ENCODE assay signal across 8 cellular contexts in the genomic region with DNA sequence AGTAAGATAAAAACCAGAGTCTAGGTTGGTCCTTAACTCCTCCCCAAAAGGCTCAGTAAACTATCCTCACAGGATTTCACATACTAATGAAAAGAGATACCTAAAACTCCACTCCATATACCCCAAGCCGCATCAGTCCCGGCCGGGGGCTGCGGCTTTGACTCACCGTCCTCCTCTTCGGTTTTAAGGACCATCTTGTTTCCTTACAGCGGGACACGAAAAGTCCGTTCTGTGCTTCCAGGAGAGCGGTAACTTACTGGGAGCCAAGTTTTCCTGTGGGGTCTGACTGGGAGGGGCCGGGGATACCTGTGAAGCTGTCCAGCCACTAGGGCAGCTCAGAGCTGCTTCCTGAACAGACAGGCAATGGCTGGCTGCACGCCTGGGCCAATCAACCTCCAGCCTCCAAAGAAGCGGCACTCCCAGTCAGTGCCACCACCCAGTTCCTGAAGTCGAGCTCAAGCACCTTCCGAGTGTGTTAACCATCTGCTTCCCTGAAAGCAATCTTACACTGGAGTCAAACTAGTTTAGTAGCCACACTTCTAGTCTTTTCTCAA. TPM values are rescaled to one million over a fixed set of nuclear protein-coding genes. Genes with fewer than 3 reads are reported as not detected.
DNase-seq lines count a peak whose midpoint lies in the region; FAIRE-seq and TF ChIP-seq lines count a peak whose summit lies in the region.

No MANE protein-coding gene starts in this region.

- peaks cover 3% of the 10 kb centered on the region for H3K9me1 ChIP-seq in keratinocyte (ENCODE audit: control insufficient read depth, extremely low read depth, insufficient read depth, low read length)

- peaks cover 22% of the 10 kb centered on the region for H3F3A ChIP-seq in SK-N-SH (replicated peaks; ENCODE audit: insufficient read depth)

- TF ChIP-seq EP300 in SK-N-SH (IDR thresholded peaks at IDR 0.05; ENCODE audit: borderline replicate concordance in 1 of 2, low read depth in 1 of 2, low read length in 1 of 2), result no peak

- H3K79me2 ChIP-seq in SK-N-SH (ENCODE audit: insufficient read depth) (peaks cover 80% of the 10 kb centered on the region), keratinocyte (ENCODE audit: control insufficient read depth, insufficient read depth, low read length) (peaks cover 69% of the 10 kb centered on the region)

- DNase-seq in GM19239 (ENCODE audit: insufficient read length, low spot score) (no peak), HUDEP-2 (lab: John Stamatoyannopoulos, UW; ENCODE audit: unreplicated experiment in 76 of 76) (peak in 67 of 76 experiments; percentile 14 to 71 (median 48)), SK-N-SH (no peak), keratinocyte (ENCODE audit: low read depth, low spot score) (peak; percentile 81), DMS114 treated with DMSO at 0.1 percent for 48 hours (lab: John Stamatoyannopoulos, UW; ENCODE audit: unreplicated experiment) (no peak)
- DNase-seq in stimulated activated CD8-positive, alpha-beta memory T cell treated with anti-CD3 and anti-CD28 coated beads, Interleukin-12 subunit alpha, Interleukin-12 subunit beta, amount 100 ng/mL, for 1 hour (ENCODE audit: low read depth), result peak; percentile 30

- CTCF ChIA-PET in SK-N-SH (lab: Yijun Ruan, JAX), result interaction anchor here (1.2 to 13.4 kb wide), 5 partner anchors 10 to 240 kb away, joined by 3 to 104 read pairs (median 10); no protein-coding TSS in a partner anchor

- no peak overlapping the region for H3K9ac ChIP-seq in SK-N-SH
- peak overlapping the region; percentile 96 for H3K9ac ChIP-seq in keratinocyte (ENCODE audit: control insufficient read depth, extremely low read depth, insufficient read depth, low read length)

- H3K36me3 ChIP-seq in SK-N-SH (replicated peaks in 1 of 2; ENCODE audit: control insufficient read depth in 1 of 2, insufficient read depth in 2 of 2, low read length in 1 of 2) (no peaks in the 10 kb centered on the region), keratinocyte (ENCODE audit: control insufficient read depth in 2 of 2, extremely low read depth in 1 of 2, insufficient read depth in 2 of 2, low read length in 2 of 2) (no peaks in the 10 kb centered on the region)

- H4K20me1 ChIP-seq in SK-N-SH (ENCODE audit: insufficient read depth) (no peaks in the 10 kb centered on the region), keratinocyte (ENCODE audit: control insufficient read depth, extremely low read depth, insufficient read depth, low read length) (no peaks in the 10 kb centered on the region)

- FAIRE-seq in GM19239 (lab: Jason Lieb, UNC) (peak; percentile 92), keratinocyte (lab: Jason Lieb, UNC) (peak; percentile 91)

- dilution Hi-C loops in keratinocyte (cut with MboI; ENCODE audit: extremely low pct_ligation_motif_present, low sequenced_read_pairs), result no loop called here

- H3K4me1 ChIP-seq in SK-N-SH (ENCODE audit: control insufficient read depth in 1 of 2, insufficient read depth in 2 of 2, low read depth in 1 of 2, low read length in 1 of 2) (peaks cover 33 to 54% of the 10 kb centered on the region in 2 experiments), keratinocyte (ENCODE audit: control insufficient read depth, extremely low read depth, insufficient read depth, low read length) (peaks cover 33% of the 10 kb centered on the region)

- H3K9me3 ChIP-seq in SK-N-SH (no peaks in the 10 kb centered on the region), keratinocyte (ENCODE audit: control insufficient read depth, low read depth, low read length) (no peaks in the 10 kb centered on the region)

- no peak overlapping the region for H3K4me3 ChIP-seq in SK-N-SH (ENCODE audit: low read depth in 2 of 2, low read length in 1 of 2)
- peak overlapping the region; percentile 47 to 96 (median 82) for H3K4me3 ChIP-seq in keratinocyte (ENCODE audit: control insufficient read depth in 2 of 3, extremely low read depth in 1 of 3, insufficient read depth in 2 of 3, low read depth in 1 of 3, low read length in 3 of 3)

- H3K9me2 ChIP-seq in SK-N-SH, result no peaks in the 10 kb centered on the region

- POLR2A ChIA-PET in SK-N-SH (lab: Yijun Ruan, JAX), result interaction anchor here (0.6 to 1.1 kb wide), 3 partner anchors 10 to 20 kb away, joined by 3 to 4 read pairs (median 4); no protein-coding TSS in a partner anchor

- TF ChIP-seq CTCF in C4-2B (conservative IDR thresholded peaks at IDR 0.05) (no peak; the same call in 1 of the 2 replicates), SK-N-SH (IDR thresholded peaks at IDR 0.05) (no peak), keratinocyte (optimal IDR thresholded peaks at IDR 0.05 in 1 of 3, IDR thresholded peaks at IDR 0.05 in 1 of 3, conservative IDR thresholded peaks at IDR 0.05 in 1 of 3; ENCODE audit: extremely low read depth in 1 of 3, insufficient read depth in 2 of 3, low read length in 3 of 3) (peak in 2 of 3 experiments; percentile 15 to 39)

- H2AFZ ChIP-seq in SK-N-SH (ENCODE audit: low read depth) (no peak overlapping the region), keratinocyte (ENCODE audit: control insufficient read depth, low read length) (peak overlapping the region; percentile 72)

- peak overlapping the region; percentile 43 for H3K4me2 ChIP-seq in SK-N-SH
- peak overlapping the region; percentile 100 for H3K4me2 ChIP-seq in keratinocyte (ENCODE audit: control insufficient read depth, extremely low read depth, insufficient read depth, low read depth, low read length)

- H3K27me3 ChIP-seq in SK-N-SH (ENCODE audit: insufficient read depth) (no peaks in the 10 kb centered on the region), keratinocyte (ENCODE audit: control insufficient read depth, extremely low read depth, insufficient read depth, low read length) (no peaks in the 10 kb centered on the region)

- 63% methylated on average over 15 of the region's 15 CpGs for WGBS in SK-N-SH (ENCODE audit: low lambda C conversion rate)
- 12 to 18% (median 16%) methylated on average over 15 of the region's 15 CpGs for WGBS in adipose tissue, 3 donors

- H3K27ac ChIP-seq in C4-2B (peak overlapping the region; percentile 65), SK-N-SH (ENCODE audit: low read depth in 2 of 2, low read length in 1 of 2) (peak overlapping the region; percentile 83 to 85), adipose tissue (ENCODE audit: low read depth, low read length) (peak overlapping the region; percentile 40), keratinocyte (ENCODE audit: control insufficient read depth, insufficient read depth, low read length) (peak overlapping the region; percentile 98)

- no peak for TF ChIP-seq RAD21 in SK-N-SH (IDR thresholded peaks at IDR 0.05; ENCODE audit: low read length)

TF ChIP-seq in SK-N-SH, 30 proteins besides CTCF, POLR2A, EP300 and RAD21 (continues in another document):
- TF ChIP-seq MEF2A (IDR thresholded peaks at IDR 0.05; ENCODE audit: borderline replicate concordance, low read depth), result no peak
- TF ChIP-seq, protein P1, sequence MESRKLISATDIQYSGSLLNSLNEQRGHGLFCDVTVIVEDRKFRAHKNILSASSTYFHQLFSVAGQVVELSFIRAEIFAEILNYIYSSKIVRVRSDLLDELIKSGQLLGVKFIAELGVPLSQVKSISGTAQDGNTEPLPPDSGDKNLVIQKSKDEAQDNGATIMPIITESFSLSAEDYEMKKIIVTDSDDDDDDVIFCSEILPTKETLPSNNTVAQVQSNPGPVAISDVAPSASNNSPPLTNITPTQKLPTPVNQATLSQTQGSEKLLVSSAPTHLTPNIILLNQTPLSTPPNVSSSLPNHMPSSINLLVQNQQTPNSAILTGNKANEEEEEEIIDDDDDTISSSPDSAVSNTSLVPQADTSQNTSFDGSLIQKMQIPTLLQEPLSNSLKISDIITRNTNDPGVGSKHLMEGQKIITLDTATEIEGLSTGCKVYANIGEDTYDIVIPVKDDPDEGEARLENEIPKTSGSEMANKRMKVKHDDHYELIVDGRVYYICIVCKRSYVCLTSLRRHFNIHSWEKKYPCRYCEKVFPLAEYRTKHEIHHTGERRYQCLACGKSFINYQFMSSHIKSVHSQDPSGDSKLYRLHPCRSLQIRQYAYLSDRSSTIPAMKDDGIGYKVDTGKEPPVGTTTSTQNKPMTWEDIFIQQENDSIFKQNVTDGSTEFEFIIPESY (IDR thresholded peaks at IDR 0.05; ENCODE audit: borderline replicate concordance, low read depth), result no peak
- no peak for TF ChIP-seq FOXM1 (IDR thresholded peaks at IDR 0.05; ENCODE audit: low read depth)
- TF ChIP-seq, protein P2, sequence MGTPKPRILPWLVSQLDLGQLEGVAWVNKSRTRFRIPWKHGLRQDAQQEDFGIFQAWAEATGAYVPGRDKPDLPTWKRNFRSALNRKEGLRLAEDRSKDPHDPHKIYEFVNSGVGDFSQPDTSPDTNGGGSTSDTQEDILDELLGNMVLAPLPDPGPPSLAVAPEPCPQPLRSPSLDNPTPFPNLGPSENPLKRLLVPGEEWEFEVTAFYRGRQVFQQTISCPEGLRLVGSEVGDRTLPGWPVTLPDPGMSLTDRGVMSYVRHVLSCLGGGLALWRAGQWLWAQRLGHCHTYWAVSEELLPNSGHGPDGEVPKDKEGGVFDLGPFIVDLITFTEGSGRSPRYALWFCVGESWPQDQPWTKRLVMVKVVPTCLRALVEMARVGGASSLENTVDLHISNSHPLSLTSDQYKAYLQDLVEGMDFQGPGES (IDR thresholded peaks at IDR 0.05; ENCODE audit: low read depth, low read length), result no peak

RNA-seq across cellular contexts. Expression of a gene that starts 45.5 kb away (rescaled TPM):
- polyA plus RNA-seq in SK-N-SH (2012; rRNA removed) (23.8 and 24.8 TPM in 2 replicates), adipose tissue (10 to 100 TPM; 23.8 to 42.1 (median 41.7) TPM), keratinocyte (27.7 to 28.3 TPM (median 28.2 TPM) in 3 replicates)
- 16.9 and 20.7 TPM in 2 replicates for polyA plus RNA-seq in SK-N-SH (2012; cell fraction: cytosol; rRNA removed)
- 77.4 and 80.9 TPM in 2 replicates for polyA plus RNA-seq in SK-N-SH (2012; cell fraction: nucleus; rRNA removed)
- 98.7 TPM for polyA plus RNA-seq in keratinocyte (2011; ENCODE audit: low read depth)
- 21.0 and 24.8 TPM in 2 replicates for polyA plus RNA-seq in keratinocyte (2011; cell fraction: cytosol; rRNA removed)
- polyA plus RNA-seq in keratinocyte (2011; cell fraction: nucleus; rRNA removed), result 105 and 110 TPM in 2 replicates
- polyA plus RNA-seq in keratinocyte (2012; ENCODE audit: low replicate concordance), result 22.2 and 26.4 TPM in 2 replicates
- 23.2 to 43.0 TPM (median 23.9 TPM) in 3 replicates for polyA minus RNA-seq in keratinocyte
- 20.5 TPM for polyA minus RNA-seq in keratinocyte (2011; cell fraction: cytosol; rRNA and poly(A)+ RNA removed)
- polyA minus RNA-seq in keratinocyte (2011; cell fraction: nucleus; rRNA and poly(A)+ RNA removed), result 34.0 and 50.7 TPM in 2 replicates

Comparison
In these comparisons a context has a peak if more than half of its experiments do, and no peak if none do; other contexts are left out.
1. H3K27ac ChIP-seq: peak in every context shown above with its lines; median percentile 98 in keratinocyte; 84 in SK-N-SH; 65 in C4-2B; 40 in adipose tissue.
2. CTCF ChIP-seq: peak in keratinocyte (2 of 3); none in C4-2B (single experiment) and SK-N-SH (single experiment).
3. DNase-seq: peak in HUDEP-2 (67 of 76), keratinocyte (single experiment) and stimulated activated CD8-positive, alpha-beta memory T cell treated with anti-CD3 and anti-CD28 coated beads, Interleukin-12 subunit alpha, Interleukin-12 subunit beta, amount 100 ng/mL, for 1 hour (single experiment); none in GM19239 (single experiment), SK-N-SH (single experiment) and DMS114 treated with DMSO at 0.1 percent for 48 hours (single experiment).
4. H3K4me3 ChIP-seq: peak in keratinocyte (3 of 3); none in SK-N-SH (0 of 2).